19 cellular contexts compared by ENCODE assay signal in the genomic region with DNA sequence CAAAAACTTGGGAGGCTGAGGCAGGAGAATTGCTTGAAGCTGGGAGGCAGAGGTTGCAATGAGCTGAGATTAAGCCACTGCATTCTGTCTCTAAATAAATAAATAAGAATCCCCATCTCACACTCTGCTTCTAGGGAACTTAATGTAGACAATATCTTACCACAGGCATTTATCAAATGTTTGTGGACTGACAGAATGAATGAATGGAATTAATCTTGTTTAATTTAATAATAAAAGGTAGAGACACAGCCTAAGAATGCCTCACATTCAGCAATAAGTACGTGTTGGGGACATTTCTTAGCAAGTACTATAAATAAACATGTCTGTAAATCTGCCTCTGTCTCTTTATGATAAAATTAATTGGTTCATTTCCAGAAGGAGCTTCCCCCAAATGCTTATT.
"Had no signal": no experiment of that assay in that cellular context is flagged by ENCODE, and none has a peak within 500 bp of the region (broad histone marks: within the 10 kb centered on the region; RNA-seq: fewer than 3 reads in every experiment).

No MANE protein-coding gene starts in this region.

- H3K9me3 Mint-ChIP-seq: activated naive CD4-positive, alpha-beta T cell treated with anti-CD3 and anti-CD28 coated beads for 36 hours; activated naive CD8-positive, alpha-beta T cell treated with anti-CD3 and anti-CD28 coated beads, Interleukin-2, amount 50 U/mL, for 24 hours; activated T-helper 2 cell treated with anti-CD3 and anti-CD28 coated beads, Interferon-gamma antibody, Interleukin-2, Interleukin-4, amounts not matched to agents 10 μg/mL and 5 μg/mL and 100 μg/mL, durations not matched to agents 14 hours and 24 hours and 36 hours; nephron progenitor cell; stimulated activated naive CD8-positive, alpha-beta T cell treated with anti-CD3 and anti-CD28 coated beads, Interleukin-15, Interleukin-2, amounts not matched to agents 100 ng/mL and 50 ng/mL, for 24 hours; T-cell had no signal

- H3K36me3 Mint-ChIP-seq: T-cell had no signal

- ATAC-seq: activated naive CD8-positive, alpha-beta T cell treated with anti-CD3 and anti-CD28 coated beads, Interleukin-2, amount 50 U/mL, for 24 hours; left ventricle myocardium superior; right cardiac atrium; T-cell had no signal

- H3K4me3 Mint-ChIP-seq: activated naive CD4-positive, alpha-beta T cell treated with anti-CD3 and anti-CD28 coated beads for 36 hours; activated naive CD8-positive, alpha-beta T cell treated with anti-CD3 and anti-CD28 coated beads, Interleukin-2, amount 50 U/mL, for 24 hours; nephron progenitor cell; stimulated activated naive CD8-positive, alpha-beta T cell treated with anti-CD3 and anti-CD28 coated beads, Interleukin-15, Interleukin-2, amounts not matched to agents 100 ng/mL and 50 ng/mL, for 24 hours; T-cell had no signal

- DNase-seq: activated CD4-positive, alpha-beta T cell treated with anti-CD3 and anti-CD28 coated beads, Interleukin-2, amount 50 U/mL, for 4 hours; activated CD4-positive, CD25-positive, alpha-beta regulatory T cell treated with anti-CD3 and anti-CD28 coated beads, Interleukin-2, amount 50 U/mL, for 72 hours; activated naive CD4-positive, alpha-beta T cell treated with anti-CD3 and anti-CD28 coated beads for 36 hours; activated naive CD8-positive, alpha-beta T cell treated with anti-CD3 and anti-CD28 coated beads, Interleukin-2, amount 50 U/mL, for 24 hours; aorta; dorsolateral prefrontal cortex; erythroblast; hippocampal formation; left ventricle myocardium superior; mesendoderm; nephron progenitor cell; occipital lobe; T-cell; T-helper 9 cell had no signal

- H3K4me3 ChIP-seq: dorsolateral prefrontal cortex, suprapubic skin, upper lobe of left lung had no signal

- H3K27ac Mint-ChIP-seq: activated naive CD4-positive, alpha-beta T cell treated with anti-CD3 and anti-CD28 coated beads for 36 hours; activated naive CD8-positive, alpha-beta T cell treated with anti-CD3 and anti-CD28 coated beads, Interleukin-2, amount 50 U/mL, for 24 hours; activated T-helper 2 cell treated with anti-CD3 and anti-CD28 coated beads, Interferon-gamma antibody, Interleukin-2, Interleukin-4, amounts not matched to agents 10 μg/mL and 5 μg/mL and 100 μg/mL, durations not matched to agents 14 hours and 24 hours and 36 hours; nephron progenitor cell; stimulated activated naive CD8-positive, alpha-beta T cell treated with anti-CD3 and anti-CD28 coated beads, Interleukin-15, Interleukin-2, amounts not matched to agents 100 ng/mL and 50 ng/mL, for 24 hours; T-cell had no signal

- H3K36me3 ChIP-seq: suprapubic skin, upper lobe of left lung had no signal

- H3K9me3 ChIP-seq: suprapubic skin, upper lobe of left lung had no signal

- H3K27me3 Mint-ChIP-seq: activated naive CD8-positive, alpha-beta T cell treated with anti-CD3 and anti-CD28 coated beads, Interleukin-2, amount 50 U/mL, for 24 hours; stimulated activated naive CD8-positive, alpha-beta T cell treated with anti-CD3 and anti-CD28 coated beads, Interleukin-15, Interleukin-2, amounts not matched to agents 100 ng/mL and 50 ng/mL, for 24 hours had no signal

- H3K4me1 ChIP-seq: suprapubic skin, upper lobe of left lung had no signal

- H3K27me3 ChIP-seq: dorsolateral prefrontal cortex, suprapubic skin, upper lobe of left lung had no signal

- H3K4me1 Mint-ChIP-seq: nephron progenitor cell had no signal

- H3K27ac ChIP-seq: suprapubic skin, upper lobe of left lung had no signal
